In the genomic region with DNA sequence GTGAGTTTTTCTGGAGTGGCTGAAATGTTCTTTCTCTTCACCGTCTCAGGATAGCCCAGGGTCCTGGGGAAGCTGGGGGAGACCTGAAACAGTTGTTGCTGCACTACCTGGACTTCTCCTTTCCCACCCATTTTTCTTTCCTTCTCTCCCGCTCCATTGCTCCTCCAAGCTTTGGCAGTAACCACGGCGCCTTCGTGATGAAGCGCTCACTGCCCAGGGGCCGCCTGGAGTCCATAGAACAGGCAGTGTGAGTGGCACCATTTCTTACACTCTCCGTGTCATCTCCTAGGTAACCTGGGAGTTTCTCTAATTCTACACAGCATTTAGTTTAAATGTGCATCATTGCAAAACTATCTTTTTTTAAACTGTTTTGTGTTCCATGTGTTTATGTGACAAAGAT, we compare ENCODE assay signal across 23 cellular contexts. TPM values are rescaled to one million over a fixed set of nuclear protein-coding genes. Genes with fewer than 3 reads are reported as not detected.
A peak's percentile ranks its signal among the peaks of the same experiment; 100 is the strongest.
DNase-seq lines count a peak whose midpoint lies in the region; ATAC-seq and TF ChIP-seq lines count a peak whose summit lies in the region.
"Had no signal": no experiment of that assay in that cellular context is flagged by ENCODE, and none has a peak within 500 bp of the region (broad histone marks: within the 10 kb centered on the region; RNA-seq: fewer than 3 reads in every experiment).

No MANE protein-coding gene starts in this region.

- no peaks in the 10 kb centered on the region for H3K27me3 Mint-ChIP-seq in central memory CD8-positive, alpha-beta T cell
- no peaks in the 10 kb centered on the region for H3K27me3 Mint-ChIP-seq in nephron progenitor cell (ENCODE audit: low read depth, poor library complexity)
- no peaks in the 10 kb centered on the region for H3K27me3 Mint-ChIP-seq in osteocyte (ENCODE audit: unreplicated experiment)
- H3K27me3 Mint-ChIP-seq: CD4-positive, alpha-beta memory T cell had no signal

- no peaks in the 10 kb centered on the region for H3K9me3 ChIP-seq in prostate gland
- H3K9me3 ChIP-seq in left lung, result no peaks in the 10 kb centered on the region
- H3K9me3 ChIP-seq: MG63, SK-N-SH had no signal

- peak overlapping the region; percentile 55 for H3K27ac Mint-ChIP-seq in central memory CD8-positive, alpha-beta T cell (ENCODE audit: low read depth)
- H3K27ac Mint-ChIP-seq in nephron progenitor cell, result peak overlapping the region; percentile 85
- H3K27ac Mint-ChIP-seq in osteocyte (ENCODE audit: unreplicated experiment), result no peak overlapping the region

- peaks cover 14% of the 10 kb centered on the region for H3K4me1 Mint-ChIP-seq in central memory CD8-positive, alpha-beta T cell
- H3K4me1 Mint-ChIP-seq in nephron progenitor cell (peaks cover 17% of the 10 kb centered on the region), osteocyte (ENCODE audit: unreplicated experiment) (no peaks in the 10 kb centered on the region)

- H3K9me3 Mint-ChIP-seq in central memory CD8-positive, alpha-beta T cell, result no peaks in the 10 kb centered on the region
- no peaks in the 10 kb centered on the region for H3K9me3 Mint-ChIP-seq in nephron progenitor cell
- no peaks in the 10 kb centered on the region for H3K9me3 Mint-ChIP-seq in osteocyte (ENCODE audit: unreplicated experiment)
- H3K9me3 Mint-ChIP-seq: CD4-positive, alpha-beta memory T cell had no signal

- peaks cover 8% of the 10 kb centered on the region for H3K4me1 ChIP-seq in prostate gland (replicated peaks)
- H3K4me1 ChIP-seq in left lung, result peaks cover 0 to 15% of the 10 kb centered on the region in 2 donors

- H3K4me3 ChIP-seq in prostate gland, result no peak overlapping the region
- no peak overlapping the region for H3K4me3 ChIP-seq in left lung
- H3K4me3 ChIP-seq: GM12878, MG63 had no signal

- peak overlapping the region; percentile 49 to 66 for H3K27ac ChIP-seq in prostate gland
- H3K27ac ChIP-seq in left lung, result no peak overlapping the region

- peaks cover 20% of the 10 kb centered on the region for H3K36me3 Mint-ChIP-seq in central memory CD8-positive, alpha-beta T cell (ENCODE audit: insufficient read depth)
- peaks cover 13% of the 10 kb centered on the region for H3K36me3 Mint-ChIP-seq in nephron progenitor cell (ENCODE audit: low read depth)
- H3K36me3 Mint-ChIP-seq in osteocyte (ENCODE audit: unreplicated experiment), result peaks cover 11% of the 10 kb centered on the region

- H3K36me3 ChIP-seq in prostate gland, result no peaks in the 10 kb centered on the region
- H3K36me3 ChIP-seq in left lung, result peaks cover 0 to 31% of the 10 kb centered on the region in 2 donors
- H3K36me3 ChIP-seq: MG63 had no signal

- no peak for TF ChIP-seq POLR2A in prostate gland (IDR thresholded peaks at IDR 0.05)

- TF ChIP-seq CTCF in nephron progenitor cell (IDR thresholded peaks at IDR 0.05) (no peak), prostate gland (IDR thresholded peaks at IDR 0.05) (no peak), left lung (IDR thresholded peaks at IDR 0.05) (no peak), osteocyte (IDR thresholded peaks at IDR 0.05) (no peak)

- no peak for ATAC-seq in central memory CD8-positive, alpha-beta T cell (replicated peaks; ENCODE audit: extremely low read depth, poor library complexity, severe bottlenecking)
- ATAC-seq in left lung, result no peak
- ATAC-seq: GM12878 had no signal

- 87% methylated on average over 8 of the region's 8 CpGs for WGBS in prostate gland

- no peak overlapping the region for H3K4me3 Mint-ChIP-seq in central memory CD8-positive, alpha-beta T cell
- H3K4me3 Mint-ChIP-seq in nephron progenitor cell (no peak overlapping the region), osteocyte (ENCODE audit: unreplicated experiment) (no peak overlapping the region)
- H3K4me3 Mint-ChIP-seq: CD4-positive, alpha-beta memory T cell had no signal

- no peaks in the 10 kb centered on the region for H3K27me3 ChIP-seq in prostate gland (replicated peaks; ENCODE audit: insufficient read depth)
- no peaks in the 10 kb centered on the region for H3K27me3 ChIP-seq in left lung
- H3K27me3 ChIP-seq: MG63 had no signal

- DNase-seq in central memory CD8-positive, alpha-beta T cell (ENCODE audit: low spot score in 2 of 2), result no peak
- DNase-seq in nephron progenitor cell (no peak), prostate gland (ENCODE audit: low spot score) (no peak), globus pallidus (ENCODE audit: low spot score) (no peak), left lung (no peak), osteocyte (ENCODE audit: extremely low spot score, unreplicated experiment) (no peak)
- DNase-seq in activated naive CD4-positive, alpha-beta T cell treated with anti-CD3 and anti-CD28 coated beads, Interleukin-2, amount 50 U/mL, for 16 hours, result no peak
- DNase-seq: CD4-positive, alpha-beta memory T cell; COR-L47; DMS79; EL; GDM1; KG1; MG63; NCI-H1105 treated with DMSO at 0.1 percent for 48 hours; NCI-H146; NCI-H1930; NCI-H2107; NCI-H446; NCI-H524 treated with DMSO at 0.1 percent for 48 hours; NCI-H774; SK-N-SH had no signal

- intact Hi-C loops in prostate gland (cut with DNase I) (no loop called here), left lung (cut with DNase I) (no loop called here)

RNA-seq across cellular contexts. Expression of a gene that starts 40.3 kb away (rescaled TPM):
- total RNA-seq in prostate gland (10 to 100 TPM; 24.6 to 90.9 TPM), left lung (1 to 10 TPM in 1 of 2 donors, under 1 TPM in 1; 0.87 to 2.4 TPM), osteocyte (not detected in 2 replicates)
- total RNA-seq: CD4-positive, alpha-beta memory T cell had no signal

Comparison
In these comparisons a context has a peak if more than half of its experiments do, and no peak if none do; other contexts are left out.
1. H3K27ac ChIP-seq: peak in prostate gland (2 of 2); none in left lung (0 of 2).
2. RNA of a gene that starts 40.3 kb away (total RNA-seq): 24.6 to 90.9 TPM in prostate gland; 0.87 to 2.4 TPM in left lung and not detected in osteocyte; every median in the first group is over 4 times any median in the second.